In the genomic region with DNA sequence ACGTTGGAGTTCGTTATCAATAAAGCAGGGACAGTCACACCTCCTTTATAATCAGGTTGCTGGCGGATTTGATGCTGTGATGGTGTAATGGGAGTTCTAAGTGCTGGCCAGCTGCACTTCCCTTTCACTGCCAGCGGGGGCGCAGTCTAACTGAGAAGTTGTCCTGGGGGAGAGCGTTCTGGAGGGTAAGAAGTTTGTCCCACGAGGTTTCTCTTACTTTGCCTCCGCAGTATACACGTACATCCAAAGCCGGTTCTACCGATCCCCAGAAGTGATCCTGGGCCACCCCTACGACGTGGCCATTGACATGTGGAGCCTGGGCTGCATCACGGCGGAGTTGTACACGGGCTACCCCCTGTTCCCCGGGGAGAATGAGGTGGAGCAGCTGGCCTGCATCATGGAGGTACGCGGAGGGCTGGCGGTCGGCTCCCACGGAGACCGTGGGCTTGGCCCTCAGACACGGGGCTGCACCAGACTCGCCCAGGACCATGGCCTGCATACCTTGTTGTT, we compare ENCODE assay signal across 8 cellular contexts. TPM values are rescaled to one million over a fixed set of nuclear protein-coding genes. Genes with fewer than 3 reads are reported as not detected.
A peak's percentile ranks its signal among the peaks of the same experiment; 100 is the strongest.
DNase-seq lines count a peak whose midpoint lies in the region; ATAC-seq, FAIRE-seq and TF ChIP-seq lines count a peak whose summit lies in the region.

No MANE protein-coding gene starts in this region.

- H3K4me3 ChIP-seq in OCI-LY1 (ENCODE audit: low read depth, low read length, poor library complexity, severe bottlenecking) (peak overlapping the region; percentile 73), epithelial cell of proximal tubule (ENCODE audit: low read depth, low read length) (peak overlapping the region; percentile 76), mucosa of rectum (ENCODE audit: low read length in 2 of 2) (peak overlapping the region; percentile 92)

- H3K36me3 ChIP-seq in OCI-LY1 (ENCODE audit: insufficient read depth, low read length) (no peaks in the 10 kb centered on the region), mucosa of rectum (ENCODE audit: control insufficient read depth in 2 of 2, insufficient read depth in 2 of 2, low read length in 2 of 2) (no peaks in the 10 kb centered on the region)

- H3K4me1 ChIP-seq in OCI-LY1 (ENCODE audit: insufficient read depth, low read length, severe bottlenecking) (peaks cover 12% of the 10 kb centered on the region), mucosa of rectum (ENCODE audit: control insufficient read depth in 2 of 2, insufficient read depth in 2 of 2, low read length in 2 of 2) (peaks cover 0 to 3% of the 10 kb centered on the region in 2 donors)

- H3K27ac ChIP-seq in OCI-LY1 (ENCODE audit: low read depth, low read length, poor library complexity, severe bottlenecking) (no peak overlapping the region), mucosa of rectum (ENCODE audit: low read depth in 2 of 2, low read length in 2 of 2) (peak overlapping the region; percentile 39 to 56)

- H3K9ac ChIP-seq in OCI-LY1 (ENCODE audit: low read length) (peak overlapping the region; percentile 73), mucosa of rectum (ENCODE audit: low read depth in 1 of 2, low read length in 2 of 2) (peak overlapping the region; percentile 77 to 78)

- FAIRE-seq in HTR-8/SVneo (lab: Jason Lieb, UNC): peak; percentile 97

- H4K20me1 ChIP-seq in OCI-LY1 (ENCODE audit: insufficient read depth, low read length): no peaks in the 10 kb centered on the region

- TF ChIP-seq CTCF in OCI-LY1 (IDR thresholded peaks at IDR 0.05; ENCODE audit: low read length): peak; percentile 97
- TF ChIP-seq CTCF in epithelial cell of proximal tubule (conservative IDR thresholded peaks at IDR 0.05; ENCODE audit: low read depth, low read length): peak; percentile 99

- ATAC-seq in GM21360 (IDR thresholded peaks at IDR 0.05; ENCODE audit: unreplicated experiment): peak; percentile 94

- H2AFZ ChIP-seq in OCI-LY1 (ENCODE audit: low read length): peak overlapping the region; percentile 90

- no peaks in the 10 kb centered on the region for H3K9me3 ChIP-seq in OCI-LY1 (ENCODE audit: low read length)
- H3K9me3 ChIP-seq in mucosa of rectum (ENCODE audit: control insufficient read depth in 2 of 2, low read length in 2 of 2): no peaks in the 10 kb centered on the region

- H3K9me2 ChIP-seq in OCI-LY1 (ENCODE audit: low read depth, low read length): no peaks in the 10 kb centered on the region

- no peaks in the 10 kb centered on the region for H3F3A ChIP-seq in OCI-LY1 (ENCODE audit: insufficient read depth, low read length)

- H3K4me2 ChIP-seq in OCI-LY1 (ENCODE audit: low read length): peak overlapping the region; percentile 83

- DNase-seq in DMS 273 (lab: John Stamatoyannopoulos, UW; ENCODE audit: unreplicated experiment) (peak; percentile 88), HTR-8/SVneo (ENCODE audit: insufficient read length, low spot score) (peak; percentile 94), activated T-cell treated with anti-CD3 and anti-CD28 coated beads for 4 hours (peak; percentile 66), epithelial cell of proximal tubule (ENCODE audit: low read depth) (peak; percentile 52)
- peak; percentile 51 to 62 for DNase-seq in stimulated activated CD8-positive, alpha-beta memory T cell treated with anti-CD3 and anti-CD28 coated beads, Interleukin-4, amount 100 ng/mL, for 4 hours (ENCODE audit: low read depth in 2 of 2, low spot score in 1 of 2)

- H3K27me3 ChIP-seq in OCI-LY1 (ENCODE audit: insufficient read depth, low read length) (no peaks in the 10 kb centered on the region), mucosa of rectum (ENCODE audit: control insufficient read depth in 2 of 2, insufficient read depth in 2 of 2, low read length in 2 of 2) (no peaks in the 10 kb centered on the region)

- no peaks in the 10 kb centered on the region for H3K79me2 ChIP-seq in OCI-LY1 (ENCODE audit: insufficient read depth, low read length)

RNA-seq across cellular contexts. Expression of a gene that starts 42.7 kb away (rescaled TPM):
- 31.5 and 38.9 TPM in 2 replicates for total RNA-seq in epithelial cell of proximal tubule

RNA-seq across cellular contexts. Expression of a gene that starts 44.1 kb away (rescaled TPM):
- 0.06 and 1.0 TPM in 2 replicates for total RNA-seq in epithelial cell of proximal tubule

RNA-seq across cellular contexts. Expression of a gene that starts 44.2 kb away (rescaled TPM):
- 76.9 and 100 TPM in 2 replicates for total RNA-seq in epithelial cell of proximal tubule
